Comparison of ENCODE assay signal across 20 cellular contexts in the genomic region with DNA sequence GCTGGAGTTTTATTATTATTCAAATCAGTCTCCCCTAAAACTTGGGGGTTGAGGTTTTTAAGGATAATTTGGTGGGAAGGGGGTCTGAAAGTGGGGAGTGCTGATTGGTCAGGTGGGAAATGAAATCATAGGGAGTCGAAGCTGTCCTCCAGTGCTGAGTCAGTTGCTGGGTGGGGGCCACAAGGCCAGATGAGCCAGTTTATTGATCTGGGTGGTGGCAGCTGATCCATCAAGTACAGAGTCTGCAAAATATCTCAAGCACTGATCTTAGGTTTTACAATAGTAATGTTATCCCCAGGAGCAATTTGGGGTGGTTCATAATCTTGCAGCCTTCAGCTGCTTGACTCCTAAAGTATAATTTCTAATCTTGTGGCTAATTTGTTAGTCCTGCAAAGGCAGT.
"Had no signal": no experiment of that assay in that cellular context is flagged by ENCODE, and none has a peak within 500 bp of the region (broad histone marks: within the 10 kb centered on the region; RNA-seq: fewer than 3 reads in every experiment).

No MANE protein-coding gene starts in this region.

- DNase-seq: cortex of kidney; effector memory CD4-positive, alpha-beta T cell; heart right ventricle; hypothalamus; kidney glomerular epithelial cell; mammary epithelial cell; natural killer cell; psoas muscle; stimulated activated CD4-positive, alpha-beta T cell treated with anti-CD3 and anti-CD28 coated beads, Interleukin-2, amount 100 ng/mL, for 24 hours; stimulated activated CD4-positive, alpha-beta T cell treated with anti-CD3 and anti-CD28 coated beads, Interleukin-4, amount 100 ng/mL, for 4 hours; stimulated activated naive CD4-positive, alpha-beta T cell treated with Interleukin-2 at 50 U/mL for 16 hours; tibial artery; upper lobe of right lung had no signal

- H3K9me3 Mint-ChIP-seq: natural killer cell had no signal

- H3K4me3 Mint-ChIP-seq: natural killer cell had no signal

- H3K9me3 ChIP-seq: heart right ventricle, psoas muscle, tibial artery, upper lobe of right lung, vagina had no signal

- ATAC-seq: heart right ventricle, left lobe of liver, natural killer cell, psoas muscle, sciatic nerve had no signal

- H3K4me1 ChIP-seq: parathyroid adenoma, psoas muscle, tibial artery, upper lobe of right lung, vagina had no signal

- H3K27ac ChIP-seq: heart right ventricle, parathyroid adenoma, psoas muscle, tibial artery, upper lobe of right lung, vagina had no signal

- H3K4me3 ChIP-seq: heart right ventricle, psoas muscle, tibial artery, upper lobe of right lung, vagina had no signal

- H3K27ac Mint-ChIP-seq: natural killer cell had no signal

- H3K36me3 ChIP-seq: heart right ventricle, tibial artery, upper lobe of right lung, vagina had no signal

- FAIRE-seq: endometrium, frontal cortex, islet of Langerhans had no signal

- H3K27me3 ChIP-seq: tibial artery, upper lobe of right lung, vagina had no signal

- H3K36me3 Mint-ChIP-seq: natural killer cell had no signal
